1 cellular context compared by ENCODE assay signal in the genomic region with DNA sequence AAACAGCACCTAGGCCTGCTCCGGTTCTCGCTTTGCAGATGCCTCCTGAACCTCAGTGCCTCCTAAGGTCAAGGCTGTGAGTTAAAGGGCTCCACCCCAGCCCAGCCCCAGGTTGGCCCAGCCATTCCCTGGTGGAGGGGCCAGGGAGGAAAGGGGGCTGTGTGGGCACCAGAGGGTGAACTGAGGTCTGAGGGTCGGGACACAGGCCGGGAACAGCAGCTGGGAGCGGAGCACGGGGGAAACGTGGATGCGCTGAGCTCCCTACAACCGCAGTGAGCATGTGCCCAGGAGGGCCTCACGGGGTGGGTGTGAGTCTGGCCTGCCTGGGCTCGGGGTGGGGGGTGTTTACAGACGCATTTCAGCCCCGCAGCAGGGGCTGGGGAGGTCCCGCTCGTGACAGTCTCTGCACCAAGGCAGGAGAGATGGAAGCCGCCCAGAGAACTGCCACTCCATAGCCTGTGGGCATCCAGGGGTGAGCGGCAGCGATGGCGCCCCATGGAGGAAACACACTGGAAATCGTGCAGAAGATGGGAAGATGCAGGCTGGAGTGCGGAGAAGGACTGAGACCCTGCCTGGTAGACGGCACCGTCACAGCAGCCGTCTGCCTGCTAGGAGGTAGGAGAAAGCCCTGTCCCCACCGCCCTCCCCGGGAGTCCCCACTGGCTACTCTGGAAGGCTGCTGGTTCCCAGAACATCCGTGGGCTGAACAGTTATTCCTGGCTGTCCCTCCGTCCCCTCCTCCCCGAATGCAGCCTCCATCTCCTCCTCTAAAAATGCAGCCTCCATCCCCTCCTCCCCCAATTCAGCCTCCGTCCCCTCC.
TF ChIP-seq lines count a peak whose summit lies in the region.

No MANE protein-coding gene starts in this region.

TF ChIP-seq in SK-N-SH treated with all-trans-retinoic acid at 6 μM for 48 hours, 23 proteins besides CTCF, POLR2A, EP300 and RAD21 (continued from another document):
- TF ChIP-seq TSHZ2 (CRISPR knock-in tag; IDR thresholded peaks at IDR 0.05) (no peak), ZNF70 (CRISPR knock-in tag; IDR thresholded peaks at IDR 0.05) (no peak), TCF4 (CRISPR knock-in tag; IDR thresholded peaks at IDR 0.05; ENCODE audit: borderline replicate concordance) (no peak)
